In genomic region chr22:37202706-37203105, GRCh38 we compare ENCODE assay signal across 22 cellular contexts. TPM values are rescaled to one million over a fixed set of nuclear protein-coding genes. Genes with fewer than 3 reads are reported as not detected.
DNase-seq lines count a peak whose midpoint lies in the region; ATAC-seq, FAIRE-seq and TF ChIP-seq lines count a peak whose summit lies in the region.
"Had no signal": no experiment of that assay in that cellular context is flagged by ENCODE, and none has a peak within 500 bp of the region (broad histone marks: within the 10 kb centered on the region; RNA-seq: fewer than 3 reads in every experiment).

No MANE protein-coding gene starts in this region.

- no peak for FAIRE-seq in GM19239 (lab: Jason Lieb, UNC)
- FAIRE-seq: A204.1, G401.6, GM12892 had no signal

- TF ChIP-seq CTCF in RWPE2 (IDR thresholded peaks at IDR 0.05; ENCODE audit: poor library complexity, severe bottlenecking) (no peak), left lung (IDR thresholded peaks at IDR 0.05) (no peak)

- H3K4me1 ChIP-seq in RWPE2 (ENCODE audit: insufficient read depth, poor library complexity, severe bottlenecking), result peaks cover 10% of the 10 kb centered on the region
- peaks cover 11 to 17% of the 10 kb centered on the region in 2 donors for H3K4me1 ChIP-seq in left lung

- H3K27me3 ChIP-seq in RWPE2 (ENCODE audit: insufficient read depth, poor library complexity, severe bottlenecking) (no peaks in the 10 kb centered on the region), left lung (no peaks in the 10 kb centered on the region)

- no peak for ATAC-seq in RWPE2 (ENCODE audit: low read depth)
- no peak for ATAC-seq in left lung
- ATAC-seq in sciatic nerve, result no peak
- no peak for ATAC-seq in HG03039 (IDR thresholded peaks at IDR 0.05; ENCODE audit: unreplicated experiment)
- no peak for ATAC-seq in GM19035 (IDR thresholded peaks at IDR 0.05; ENCODE audit: unreplicated experiment)
- ATAC-seq: Right ventricle myocardium inferior had no signal

- H3K4me3 ChIP-seq in RWPE2 (ENCODE audit: severe bottlenecking) (no peak overlapping the region), left lung (no peak overlapping the region)
- H3K4me3 ChIP-seq: GM23248, PC-9 had no signal

- H3K9me3 ChIP-seq in RWPE2 (ENCODE audit: severe bottlenecking) (no peaks in the 10 kb centered on the region), left lung (no peaks in the 10 kb centered on the region)

- H3K27ac ChIP-seq in RWPE2 (ENCODE audit: poor library complexity, severe bottlenecking) (no peak overlapping the region), left lung (no peak overlapping the region)
- H3K27ac ChIP-seq: C4-2B, GM23248, KMS-11, PC-9 had no signal

- intact Hi-C loops in left lung (cut with DNase I), result loop anchor here in 1 of 2 donors (10.0 kb wide), 1 partner anchor 128 kb away; no protein-coding TSS in a partner anchor
- intact Hi-C loops in sciatic nerve (cut with DNase I), result no loop called here

- DNase-seq in activated CD4-positive, CD25-positive, alpha-beta regulatory T cell treated with anti-CD3 and anti-CD28 coated beads, Interleukin-2, amount 50 U/mL, for 72 hours, result peak; percentile 30
- no peak for DNase-seq in activated CD4-positive, CD25-positive, alpha-beta regulatory T cell (lab: John Stamatoyannopoulos, UW)
- DNase-seq in RWPE2 (ENCODE audit: low spot score), result peak; percentile 33
- peak; percentile 24 to 29 for DNase-seq in left lung
- DNase-seq in sciatic nerve (ENCODE audit: low spot score), result peak; percentile 51
- DNase-seq in GM19239 (ENCODE audit: insufficient read length, low spot score), result no peak
- DNase-seq: DMS79, GM23248, NCI-H1092, NCI-H1694, NCI-H2107, NCI-H774, PC-9 had no signal

- H3K36me3 ChIP-seq in RWPE2 (ENCODE audit: low read depth), result no peaks in the 10 kb centered on the region
- H3K36me3 ChIP-seq in left lung, result no peaks in the 10 kb centered on the region

RNA-seq across cellular contexts. Expression of gene SSTR3, which starts 9.6 kb away (rescaled TPM):
- total RNA-seq in left lung (under 1 TPM in 1 of 2 donors, not detected in 1; 0.26 TPM), sciatic nerve (not detected)
- total RNA-seq: GM23248, MCF 10A, PC-9, Right ventricle myocardium inferior had no signal

RNA-seq across cellular contexts. Expression of gene C1QTNF6, which starts 14.7 kb away (rescaled TPM):
- total RNA-seq in left lung (10 to 100 TPM in 1 of 2 donors, 1 to 10 TPM in 1; 7.2 to 16.0 TPM), sciatic nerve (7.8 TPM)

RNA-seq across cellular contexts. Expression of gene RAC2, which starts 41.4 kb away (rescaled TPM):
- total RNA-seq in left lung, result 10 to 100 TPM; 40.9 to 77.2 TPM
- 18.9 TPM for total RNA-seq in sciatic nerve

RNA-seq across cellular contexts. Expression of gene IL2RB, which starts 53.0 kb away (rescaled TPM):
- total RNA-seq in left lung (1 to 10 TPM; 3.7 to 7.7 TPM), sciatic nerve (3.7 TPM)
- total RNA-seq: GM23248, MCF 10A had no signal

Comparison
In these comparisons a context has a peak if more than half of its experiments do, and no peak if none do; other contexts are left out.
1. DNase-seq: peak in activated CD4-positive, CD25-positive, alpha-beta regulatory T cell treated with anti-CD3 and anti-CD28 coated beads, Interleukin-2, amount 50 U/mL, for 72 hours (single experiment), RWPE2 (single experiment), left lung (2 of 2) and sciatic nerve (single experiment); none in activated CD4-positive, CD25-positive, alpha-beta regulatory T cell (0 of 4) and GM19239 (single experiment).